In genomic region chr10:98134431-98135221, GRCh38 we compare ENCODE assay signal across 8 cellular contexts. TPM values are rescaled to one million over a fixed set of nuclear protein-coding genes. Genes with fewer than 3 reads are reported as not detected.
DNase-seq lines count a peak whose midpoint lies in the region; ATAC-seq and TF ChIP-seq lines count a peak whose summit lies in the region.

TSS of gene R3HCC1L (plus strand) at chr10:98134657. CDS start at chr10:98208115, 73,458 bp downstream.

- H3K27ac ChIP-seq in trophoblast cell (ENCODE audit: low read depth, low read length) (peak within 1 kb of the TSS; percentile 90), tibial nerve (peak within 1 kb of the TSS; percentile 72 to 95 (median 94))

- H3K18ac ChIP-seq in trophoblast cell (ENCODE audit: low read length): peak within 1 kb of the TSS; percentile 74

- H3K9ac ChIP-seq in trophoblast cell (ENCODE audit: low read length): peak within 1 kb of the TSS; percentile 82

- peak within 1 kb of the TSS; percentile 87 for H4K8ac ChIP-seq in trophoblast cell (ENCODE audit: low read depth, low read length)

- TF ChIP-seq CTCF in GM12875 (IDR thresholded peaks at IDR 0.05; ENCODE audit: borderline replicate concordance, insufficient read depth, low read depth, low read length) (no peak), tibial nerve (IDR thresholded peaks at IDR 0.05) (peak in 1 of 5 experiments; percentile 8)

- H3K36me3 Mint-ChIP-seq in activated naive CD8-positive, alpha-beta T cell treated with anti-CD3 and anti-CD28 coated beads, Interleukin-2, amount 50 U/mL, for 24 hours (ENCODE audit: low read depth): peaks cover 9% of the 10 kb centered on the region

- ATAC-seq in HG02678 (IDR thresholded peaks at IDR 0.05; ENCODE audit: unreplicated experiment): peak; percentile 86
- ATAC-seq in activated naive CD8-positive, alpha-beta T cell treated with anti-CD3 and anti-CD28 coated beads, Interleukin-2, amount 50 U/mL, for 24 hours: peak; percentile 98

- H3K36me3 ChIP-seq in trophoblast cell (ENCODE audit: control insufficient read depth in 1 of 2, insufficient read depth in 2 of 2, low read length in 2 of 2): no peaks in the 10 kb centered on the region
- no peaks in the 10 kb centered on the region for H3K36me3 ChIP-seq in tibial nerve

- intact Hi-C loops in cardiac septum (cut with DNase I): no loop called here

- H2BK120ac ChIP-seq in trophoblast cell (ENCODE audit: insufficient read depth, low read length, poor library complexity): peak within 1 kb of the TSS; percentile 55

- H4K12ac ChIP-seq in trophoblast cell (ENCODE audit: low read depth, low read length): peak within 1 kb of the TSS; percentile 27

- peak within 1 kb of the TSS; percentile 79 for H2AFZ ChIP-seq in trophoblast cell (ENCODE audit: insufficient read depth, low read length, poor library complexity)

- peak; percentile 78 for DNase-seq in NCI-H1105 treated with DMSO at 0.1 percent for 48 hours (lab: John Stamatoyannopoulos, UW)
- peak; percentile 86 for DNase-seq in SW480 (ENCODE audit: low spot score)
- DNase-seq in activated naive CD8-positive, alpha-beta T cell treated with anti-CD3 and anti-CD28 coated beads, Interleukin-2, amount 50 U/mL, for 24 hours: peak; percentile 95
- peak; percentile 96 for DNase-seq in cardiac septum (ENCODE audit: low spot score)
- peak; percentile 90 to 97 for DNase-seq in trophoblast cell
- DNase-seq in tibial nerve (ENCODE audit: low spot score in 2 of 2): peak; percentile 76

- peaks cover 5% of the 10 kb centered on the region for H3K79me2 ChIP-seq in trophoblast cell (ENCODE audit: control insufficient read depth, insufficient read depth, low read length, poor library complexity)

- peak within 1 kb of the TSS; percentile 86 for H3K4me3 ChIP-seq in GM12875 (ENCODE audit: low read depth, low read length)
- H3K4me3 ChIP-seq in trophoblast cell (ENCODE audit: low read depth, low read length): peak within 1 kb of the TSS; percentile 82
- H3K4me3 ChIP-seq in tibial nerve: peak within 1 kb of the TSS; percentile 72 to 87 (median 82)

- peak within 1 kb of the TSS; percentile 76 for H3K4ac ChIP-seq in trophoblast cell (ENCODE audit: low read depth, low read length)

- TF ChIP-seq EP300 in tibial nerve (IDR thresholded peaks at IDR 0.05): peak; percentile 52 to 91

- H3K4me2 ChIP-seq in trophoblast cell (ENCODE audit: low read length): peak within 1 kb of the TSS; percentile 88

- WGBS in trophoblast cell (ENCODE audit: extremely low coverage, insufficient coverage, insufficient read length): 100% methylated on average over 3 of the region's 64 CpGs
- WGBS in tibial nerve, 2 donors: 1% methylated on average over 54 to 64 of the region's 64 CpGs

- H2BK5ac ChIP-seq in trophoblast cell (ENCODE audit: low read depth, low read length, poor library complexity): peak within 1 kb of the TSS; percentile 88

- no peaks in the 10 kb centered on the region for H3K27me3 Mint-ChIP-seq in activated naive CD8-positive, alpha-beta T cell treated with anti-CD3 and anti-CD28 coated beads, Interleukin-2, amount 50 U/mL, for 24 hours

- H3K4me1 ChIP-seq in trophoblast cell (ENCODE audit: control insufficient read depth in 1 of 2, insufficient read depth in 2 of 2, low read length in 2 of 2) (peaks cover 0 to 5% of the 10 kb centered on the region in 2 experiments), tibial nerve (peaks cover 0 to 19% (median 14%) of the 10 kb centered on the region in 4 donors)

- no peaks in the 10 kb centered on the region for H3K27me3 ChIP-seq in trophoblast cell (ENCODE audit: insufficient read depth, low read length)
- no peaks in the 10 kb centered on the region for H3K27me3 ChIP-seq in tibial nerve

- H3K4me1 Mint-ChIP-seq in activated naive CD8-positive, alpha-beta T cell treated with anti-CD3 and anti-CD28 coated beads, Interleukin-2, amount 50 U/mL, for 24 hours: peaks cover 51% of the 10 kb centered on the region

- H3K14ac ChIP-seq in trophoblast cell (ENCODE audit: low read length): peak within 1 kb of the TSS; percentile 91

- no peak within 1 kb of the TSS for H2AK5ac ChIP-seq in trophoblast cell (ENCODE audit: low read length)

- H4K91ac ChIP-seq in trophoblast cell (ENCODE audit: low read depth, low read length): peak within 1 kb of the TSS; percentile 82

- H3K4me3 Mint-ChIP-seq in activated naive CD8-positive, alpha-beta T cell treated with anti-CD3 and anti-CD28 coated beads, Interleukin-2, amount 50 U/mL, for 24 hours: peak within 1 kb of the TSS; percentile 94

- H3K79me1 ChIP-seq in trophoblast cell (ENCODE audit: low read length): peaks cover 8% of the 10 kb centered on the region

- H2BK12ac ChIP-seq in trophoblast cell (ENCODE audit: low read length): no peak within 1 kb of the TSS

- H3K27ac Mint-ChIP-seq in activated naive CD8-positive, alpha-beta T cell treated with anti-CD3 and anti-CD28 coated beads, Interleukin-2, amount 50 U/mL, for 24 hours: peak within 1 kb of the TSS; percentile 91

- peak; percentile 52 to 76 for TF ChIP-seq POLR2A in tibial nerve (IDR thresholded peaks at IDR 0.05)

- no peak within 1 kb of the TSS for H3K23ac ChIP-seq in trophoblast cell (ENCODE audit: low read length)

- peaks cover 4% of the 10 kb centered on the region for H3K9me3 Mint-ChIP-seq in activated naive CD8-positive, alpha-beta T cell treated with anti-CD3 and anti-CD28 coated beads, Interleukin-2, amount 50 U/mL, for 24 hours

- H3K9me3 ChIP-seq in trophoblast cell (ENCODE audit: insufficient read depth, low read depth, low read length): peaks cover 1% of the 10 kb centered on the region
- H3K9me3 ChIP-seq in tibial nerve: no peaks in the 10 kb centered on the region

RNA-seq across cellular contexts. Expression of gene R3HCC1L, which starts in this region (rescaled TPM):
- total RNA-seq in cardiac septum (6.8 TPM), tibial nerve (10 to 100 TPM; 10.8 to 15.1 (median 13.5) TPM)
- 11.4 and 11.8 TPM in 2 replicates for polyA plus RNA-seq in trophoblast cell (2013)

Comparison
In these comparisons a context has a peak if more than half of its experiments do, and no peak if none do; other contexts are left out.
1. Peak in every context shown above with its lines: DNase-seq, ATAC-seq, H3K4me3 ChIP-seq and H3K27ac ChIP-seq.